Comparison of ENCODE assay signal across 26 cellular contexts in the genomic region with DNA sequence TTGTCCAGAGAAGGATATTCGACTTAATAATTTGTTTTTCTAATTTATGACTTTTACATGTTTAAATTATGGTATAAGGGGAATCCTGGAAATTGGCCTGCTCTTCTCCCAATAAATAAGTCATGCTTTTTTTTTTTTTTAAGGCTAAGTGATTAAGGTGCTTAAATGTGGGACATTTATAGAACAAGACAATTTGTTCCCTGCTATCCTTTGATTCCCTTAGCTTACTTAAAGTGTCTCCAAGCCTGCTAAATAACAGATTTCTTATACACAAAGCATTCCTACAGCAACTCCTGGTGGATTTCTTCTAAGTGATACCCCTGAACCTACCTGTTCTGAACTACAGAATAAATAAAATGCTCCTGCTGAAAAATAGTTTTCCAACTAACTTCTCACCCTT.
"Had no signal": no experiment of that assay in that cellular context is flagged by ENCODE, and none has a peak within 500 bp of the region (broad histone marks: within the 10 kb centered on the region; RNA-seq: fewer than 3 reads in every experiment).

No MANE protein-coding gene starts in this region.

- DNase-seq: activated B cell treated with CpG ODN at 0.5 μM for 24 hours; activated CD4-positive, alpha-beta T cell treated with anti-CD3 and anti-CD28 coated beads for 1 hour; activated CD4-positive, alpha-beta T cell treated with anti-CD3 and anti-CD28 coated beads, Interleukin-2, amount 10 ng/mL, durations not matched to agents 24 days and 14 days; activated CD4-positive, alpha-beta T cell treated with anti-CD3 and anti-CD28 coated beads, Interleukin-2, amount 50 U/mL, for 48 hours; activated CD8-positive, alpha-beta memory T cell treated with anti-CD3 and anti-CD28 coated beads, Interleukin-2, amount 10 ng/mL, durations not matched to agents 7 days and 5 days; activated effector memory CD4-positive, alpha-beta T cell treated with anti-CD3 and anti-CD28 coated beads, Interleukin-2, amount 50 U/mL, for 16 hours; activated naive CD4-positive, alpha-beta T cell treated with Interleukin-2 at 50 U/mL for 16 hours; activated T-cell treated with anti-CD3 and anti-CD28 coated beads, Interleukin-2, amount 50 U/mL, for 24 hours; amygdala; Kasumi-1; KBM-7; NCI-H1105 treated with DMSO at 0.1 percent for 48 hours; NCI-H1436 treated with DMSO at 0.1 percent for 48 hours; NCI-H187; NCI-H2081; NCI-H510A treated with DMSO at 0.1 percent for 48 hours; NCI-H69; Peyer's patch; SHP77; T-cell; T-helper 2 cell; T1000 had no signal

- H3K4me1 ChIP-seq: breast epithelium, Peyer's patch had no signal

- H3K27ac Mint-ChIP-seq: activated B cell treated with CpG ODN at 0.5 μM for 24 hours; activated CD4-positive, alpha-beta T cell treated with anti-CD3 and anti-CD28 coated beads, Interleukin-2, amount 10 ng/mL, durations not matched to agents 24 days and 14 days; activated CD8-positive, alpha-beta memory T cell treated with anti-CD3 and anti-CD28 coated beads, Interleukin-2, amount 10 ng/mL, durations not matched to agents 7 days and 5 days; activated naive CD8-positive, alpha-beta T cell; activated T-cell treated with anti-CD3 and anti-CD28 coated beads, Interleukin-2, amount 50 U/mL, for 24 hours; activated T-helper 1 cell treated with anti-CD3 and anti-CD28 coated beads, Interleukin-12 subunit alpha, Interleukin-12 subunit beta, Interleukin-2, Interleukin-4 antibody, amounts not matched to agents 30 ng/mL and 10 ng/mL and 1 ng/mL, durations not matched to agents 14 hours and 24 hours and 36 hours; T-cell had no signal

- H3K4me3 Mint-ChIP-seq: activated B cell treated with CpG ODN at 0.5 μM for 24 hours; activated CD4-positive, alpha-beta T cell treated with anti-CD3 and anti-CD28 coated beads, Interleukin-2, amount 10 ng/mL, durations not matched to agents 24 days and 14 days; activated CD8-positive, alpha-beta memory T cell treated with anti-CD3 and anti-CD28 coated beads, Interleukin-2, amount 10 ng/mL, durations not matched to agents 7 days and 5 days; activated naive CD8-positive, alpha-beta T cell; activated T-cell treated with anti-CD3 and anti-CD28 coated beads, Interleukin-2, amount 50 U/mL, for 24 hours; activated T-helper 1 cell treated with anti-CD3 and anti-CD28 coated beads, Interleukin-12 subunit alpha, Interleukin-12 subunit beta, Interleukin-2, Interleukin-4 antibody, amounts not matched to agents 30 ng/mL and 10 ng/mL and 1 ng/mL, durations not matched to agents 14 hours and 24 hours and 36 hours; T-cell had no signal

- H3K4me1 Mint-ChIP-seq: activated B cell treated with CpG ODN at 0.5 μM for 24 hours; activated CD4-positive, alpha-beta T cell treated with anti-CD3 and anti-CD28 coated beads, Interleukin-2, amount 10 ng/mL, durations not matched to agents 24 days and 14 days; T-cell had no signal

- H3K4me3 ChIP-seq: breast epithelium, Peyer's patch had no signal

- H3K9me3 ChIP-seq: breast epithelium, Peyer's patch had no signal

- H3K9me3 Mint-ChIP-seq: activated B cell treated with CpG ODN at 0.5 μM for 24 hours; activated CD4-positive, alpha-beta T cell treated with anti-CD3 and anti-CD28 coated beads, Interleukin-2, amount 10 ng/mL, durations not matched to agents 24 days and 14 days; activated T-cell treated with anti-CD3 and anti-CD28 coated beads, Interleukin-2, amount 50 U/mL, for 24 hours; activated T-helper 1 cell treated with anti-CD3 and anti-CD28 coated beads, Interleukin-12 subunit alpha, Interleukin-12 subunit beta, Interleukin-2, Interleukin-4 antibody, amounts not matched to agents 30 ng/mL and 10 ng/mL and 1 ng/mL, durations not matched to agents 14 hours and 24 hours and 36 hours; T-cell had no signal

- H3K36me3 ChIP-seq: breast epithelium, Peyer's patch had no signal

- H3K27me3 Mint-ChIP-seq: activated CD4-positive, alpha-beta T cell treated with anti-CD3 and anti-CD28 coated beads, Interleukin-2, amount 10 ng/mL, durations not matched to agents 24 days and 14 days; activated CD8-positive, alpha-beta memory T cell treated with anti-CD3 and anti-CD28 coated beads, Interleukin-2, amount 10 ng/mL, durations not matched to agents 7 days and 5 days had no signal

- H3K36me3 Mint-ChIP-seq: activated CD8-positive, alpha-beta memory T cell treated with anti-CD3 and anti-CD28 coated beads, Interleukin-2, amount 10 ng/mL, durations not matched to agents 7 days and 5 days; activated naive CD8-positive, alpha-beta T cell; T-cell had no signal

- ATAC-seq: activated CD8-positive, alpha-beta memory T cell treated with anti-CD3 and anti-CD28 coated beads, Interleukin-2, amount 10 ng/mL, durations not matched to agents 7 days and 5 days; T-cell had no signal

- H3K27ac ChIP-seq: breast epithelium, Peyer's patch, RWPE1 had no signal

- H3K27me3 ChIP-seq: breast epithelium, Peyer's patch had no signal
